In the genomic region with DNA sequence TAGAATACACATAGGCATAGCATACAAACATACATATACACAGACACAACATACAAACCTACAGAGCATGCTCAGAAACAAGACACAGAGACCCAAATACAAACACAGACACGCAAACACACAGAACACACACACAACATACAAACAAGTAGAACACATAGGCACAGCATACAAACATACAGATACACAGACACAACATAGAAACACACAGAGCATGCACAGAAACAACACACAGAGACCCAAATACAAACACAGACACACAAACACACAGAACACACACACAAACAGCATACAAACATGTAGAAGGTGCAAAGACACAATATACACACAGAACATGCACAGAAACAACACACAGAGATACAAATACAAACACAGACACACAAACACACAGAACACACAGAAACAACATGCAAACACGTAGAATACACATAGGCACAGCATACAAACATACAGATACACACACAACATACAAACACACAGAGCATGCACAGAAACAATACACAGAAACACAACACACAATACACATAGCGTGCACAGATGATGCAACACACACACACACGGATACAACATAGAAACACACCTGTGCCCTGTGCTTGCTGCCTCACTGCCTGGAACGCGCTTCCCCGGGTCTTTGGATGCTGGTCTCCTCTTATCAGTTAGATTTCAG, we compare ENCODE assay signal across 24 cellular contexts.
DNase-seq lines count a peak whose midpoint lies in the region; ATAC-seq, FAIRE-seq and TF ChIP-seq lines count a peak whose summit lies in the region.
"Had no signal": no experiment of that assay in that cellular context is flagged by ENCODE, and none has a peak within 500 bp of the region (broad histone marks: within the 10 kb centered on the region; RNA-seq: fewer than 3 reads in every experiment).

No MANE protein-coding gene starts in this region.

- in situ Hi-C loops in HepG2 (cut with HindIII; ENCODE audit: extremely low pct_ligation_motif_present, low pct_unique_long_range_greater_than_20kb): no loop called here

- ATAC-seq in HepG2 (no peak), right lobe of liver (no peak)
- ATAC-seq: A549; CD8-positive, alpha-beta T cell; GM12878 had no signal

- H3K79me2 ChIP-seq in HepG2 (ENCODE audit: insufficient read depth, low read length) (no peaks in the 10 kb centered on the region), trophoblast cell (ENCODE audit: control insufficient read depth, insufficient read depth, low read length, poor library complexity) (no peaks in the 10 kb centered on the region)

- H3K79me1 ChIP-seq in trophoblast cell (ENCODE audit: low read length): no peaks in the 10 kb centered on the region

- no peaks in the 10 kb centered on the region for H3K36me3 ChIP-seq in HepG2 (replicated peaks in 1 of 2; ENCODE audit: control insufficient read depth in 1 of 2, insufficient read depth in 2 of 2, low read length in 2 of 2)
- no peaks in the 10 kb centered on the region for H3K36me3 ChIP-seq in right lobe of liver
- H3K36me3 ChIP-seq in trophoblast cell (ENCODE audit: control insufficient read depth in 1 of 2, insufficient read depth in 2 of 2, low read length in 2 of 2): no peaks in the 10 kb centered on the region

- TF ChIP-seq CTCF in HepG2 (CRISPR knock-in tag; IDR thresholded peaks at IDR 0.05) (no peak), right lobe of liver (IDR thresholded peaks at IDR 0.05) (no peak)

- no peak overlapping the region for H2AFZ ChIP-seq in HepG2 (ENCODE audit: low read length)
- no peak overlapping the region for H2AFZ ChIP-seq in trophoblast cell (ENCODE audit: insufficient read depth, low read length, poor library complexity)

- H3K9me3 ChIP-seq in HepG2 (ENCODE audit: low read length) (peaks cover 43% of the 10 kb centered on the region), right lobe of liver (no peaks in the 10 kb centered on the region), trophoblast cell (ENCODE audit: insufficient read depth, low read depth, low read length) (peaks cover 3% of the 10 kb centered on the region)
- H3K9me3 ChIP-seq: A549, Caco-2 had no signal

- no peak overlapping the region for H3K18ac ChIP-seq in trophoblast cell (ENCODE audit: low read length)

- TF ChIP-seq EP300 in HepG2 (IDR thresholded peaks at IDR 0.05; ENCODE audit: low read depth in 2 of 2, low read length in 2 of 2) (no peak), HepG2 (CRISPR knock-in tag; IDR thresholded peaks at IDR 0.05; ENCODE audit: borderline replicate concordance) (no peak)

- H3K4me2 ChIP-seq in HepG2 (ENCODE audit: low read depth, low read length): no peak overlapping the region
- H3K4me2 ChIP-seq in trophoblast cell (ENCODE audit: low read length): no peak overlapping the region
- H3K4me2 ChIP-seq: A549 had no signal

- BruUV-seq in HepG2 (replicated peaks; lab: Mats Ljungman, UMichigan): no TSS peak

- DNase-seq in HepG2 (ENCODE audit: low spot score): no peak
- no peak for DNase-seq in right lobe of liver
- DNase-seq in HTR-8/SVneo (ENCODE audit: insufficient read length, low spot score): no peak
- peak; percentile 6 for DNase-seq in islet precursor cell
- no peak for DNase-seq in trophoblast cell
- no peak for DNase-seq in SW480 (ENCODE audit: low spot score)
- no peak for DNase-seq in dedifferentiated amniotic fluid mesenchymal stem cell (ENCODE audit: extremely low spot score)
- no peak for DNase-seq in urothelium cell line (ENCODE audit: low spot score)
- DNase-seq: AML-193; Calu3; CD4-positive, alpha-beta T cell; CD8-positive, alpha-beta T cell; DMS79; DND-41; EL; GDM1 had no signal

- H4K8ac ChIP-seq in trophoblast cell (ENCODE audit: low read depth, low read length): no peak overlapping the region

- TF ChIP-seq POLR2A in HepG2 (IDR thresholded peaks at IDR 0.05; ENCODE audit: insufficient read depth in 1 of 2, low read depth in 2 of 2, low read length in 2 of 2) (no peak), right lobe of liver (IDR thresholded peaks at IDR 0.05) (no peak)

- no peak overlapping the region for H3K14ac ChIP-seq in trophoblast cell (ENCODE audit: low read length)

- FAIRE-seq in HepG2 (lab: Jason Lieb, UNC) (peak; percentile 57), HTR-8/SVneo (lab: Jason Lieb, UNC) (peak; percentile 98), urothelium cell line (lab: Jason Lieb, UNC) (no peak)
- FAIRE-seq: A549, D721Med, GM12878, GM12892, GM19239 had no signal

- no peak overlapping the region for H4K91ac ChIP-seq in trophoblast cell (ENCODE audit: low read depth, low read length)

- CTCF ChIA-PET in HepG2 (lab: Yijun Ruan, JAX; ENCODE audit: low intra/inter-chr PET ratio, low total read pairs): no interaction called here

- no peak overlapping the region for H3K4ac ChIP-seq in trophoblast cell (ENCODE audit: low read depth, low read length)

- no peak for TF ChIP-seq RAD21 in HepG2 (CRISPR knock-in tag; IDR thresholded peaks at IDR 0.05)

- no peak overlapping the region for H3K27ac ChIP-seq in HepG2 (ENCODE audit: extremely low read length, insufficient read depth, low read length)
- no peak overlapping the region for H3K27ac ChIP-seq in right lobe of liver
- H3K27ac ChIP-seq in trophoblast cell (ENCODE audit: low read depth, low read length): no peak overlapping the region
- H3K27ac ChIP-seq: 22Rv1, A549, C4-2B had no signal

- H4K20me1 ChIP-seq in HepG2 (ENCODE audit: insufficient read depth, low read length): no peaks in the 10 kb centered on the region

- H3K4me1 ChIP-seq in HepG2 (ENCODE audit: insufficient read depth, low read length): no peaks in the 10 kb centered on the region
- H3K4me1 ChIP-seq in right lobe of liver: no peaks in the 10 kb centered on the region
- no peaks in the 10 kb centered on the region for H3K4me1 ChIP-seq in trophoblast cell (ENCODE audit: control insufficient read depth in 1 of 2, insufficient read depth in 2 of 2, low read length in 2 of 2)
- H3K4me1 ChIP-seq: A549, Caco-2 had no signal

- no peak overlapping the region for H4K12ac ChIP-seq in trophoblast cell (ENCODE audit: low read depth, low read length)

- intact Hi-C loops in HepG2 (cut with micrococcal nuclease; ENCODE audit: unreplicated experiment): no loop called here
- intact Hi-C loops in right lobe of liver (cut with DNase I): no loop called here

- no peak overlapping the region for H2BK12ac ChIP-seq in trophoblast cell (ENCODE audit: low read length)

- H2BK120ac ChIP-seq in trophoblast cell (ENCODE audit: insufficient read depth, low read length, poor library complexity): no peak overlapping the region

- H3K23ac ChIP-seq in trophoblast cell (ENCODE audit: low read length): no peak overlapping the region

- POLR2A ChIA-PET in HepG2 (lab: Yijun Ruan, JAX): no interaction called here

- no peak overlapping the region for H2BK5ac ChIP-seq in trophoblast cell (ENCODE audit: low read depth, low read length, poor library complexity)

- H2AK5ac ChIP-seq in trophoblast cell (ENCODE audit: low read length): no peak overlapping the region

- H3K4me3 ChIP-seq in HepG2 (replicated peaks in 1 of 3; ENCODE audit: insufficient read depth in 1 of 3, low read depth in 2 of 3, low read length in 3 of 3): no peak overlapping the region
- no peak overlapping the region for H3K4me3 ChIP-seq in right lobe of liver
- peak overlapping the region; percentile 18 for H3K4me3 ChIP-seq in trophoblast cell (ENCODE audit: low read depth, low read length)
- H3K4me3 ChIP-seq: A549, GM12878 had no signal

- H3K9ac ChIP-seq in HepG2 (ENCODE audit: insufficient read depth, low read depth, low read length): no peak overlapping the region
- H3K9ac ChIP-seq in trophoblast cell (ENCODE audit: low read length): no peak overlapping the region

- WGBS in HepG2 (ENCODE audit: low lambda C conversion rate): 40% methylated on average over 7 of the region's 7 CpGs
- WGBS in right lobe of liver (ENCODE audit: insufficient coverage, low coverage, low lambda C conversion rate, missing lambda C conversion rate): 32% methylated on average over 2 of the region's 7 CpGs
- no CpG with 5 or more reads among the region's 7 CpGs for WGBS in trophoblast cell (ENCODE audit: extremely low coverage, insufficient coverage, insufficient read length)

- H3K27me3 ChIP-seq in HepG2 (ENCODE audit: control insufficient read depth in 1 of 2, insufficient read depth in 2 of 2, low read length in 2 of 2) (no peaks in the 10 kb centered on the region), right lobe of liver (no peaks in the 10 kb centered on the region), trophoblast cell (ENCODE audit: insufficient read depth, low read length) (no peaks in the 10 kb centered on the region)

TF ChIP-seq in HepG2, 621 proteins besides CTCF, POLR2A, EP300 and RAD21 (continues in another document):
- TF ChIP-seq ZNF274 (CRISPR knock-in tag; IDR thresholded peaks at IDR 0.05): no peak
- no peak for TF ChIP-seq NR2C2 (CRISPR knock-in tag; IDR thresholded peaks at IDR 0.05; ENCODE audit: borderline replicate concordance)
- TF ChIP-seq GZF1 (CRISPR knock-in tag; IDR thresholded peaks at IDR 0.05): no peak
- TF ChIP-seq ZNF556 (CRISPR knock-in tag; IDR thresholded peaks at IDR 0.05; ENCODE audit: borderline replicate concordance): no peak
- TF ChIP-seq ZNF496 (CRISPR knock-in tag; IDR thresholded peaks at IDR 0.05; ENCODE audit: insufficient replicate concordance): no peak
- TF ChIP-seq, protein P1, sequence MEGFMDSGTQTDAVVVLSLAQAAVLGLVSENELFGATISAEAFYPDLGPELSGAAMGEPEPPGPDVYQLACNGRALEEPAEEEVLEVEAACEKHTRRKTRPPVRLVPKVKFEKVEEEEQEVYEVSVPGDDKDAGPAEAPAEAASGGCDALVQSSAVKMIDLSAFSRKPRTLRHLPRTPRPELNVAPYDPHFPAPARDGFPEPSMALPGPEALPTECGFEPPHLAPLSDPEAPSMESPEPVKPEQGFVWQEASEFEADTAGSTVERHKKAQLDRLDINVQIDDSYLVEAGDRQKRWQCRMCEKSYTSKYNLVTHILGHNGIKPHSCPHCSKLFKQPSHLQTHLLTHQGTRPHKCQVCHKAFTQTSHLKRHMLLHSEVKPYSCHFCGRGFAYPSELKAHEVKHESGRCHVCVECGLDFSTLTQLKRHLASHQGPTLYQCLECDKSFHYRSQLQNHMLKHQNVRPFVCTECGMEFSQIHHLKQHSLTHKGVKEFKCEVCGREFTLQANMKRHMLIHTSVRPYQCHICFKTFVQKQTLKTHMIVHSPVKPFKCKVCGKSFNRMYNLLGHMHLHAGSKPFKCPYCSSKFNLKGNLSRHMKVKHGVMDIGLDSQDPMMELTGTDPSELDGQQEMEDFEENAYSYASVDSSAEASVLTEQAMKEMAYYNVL (CRISPR knock-in tag; IDR thresholded peaks at IDR 0.05; ENCODE audit: borderline replicate concordance): no peak
- no peak for TF ChIP-seq TAF1 (CRISPR knock-in tag; IDR thresholded peaks at IDR 0.05)
- no peak for TF ChIP-seq ZBTB14 (CRISPR knock-in tag; IDR thresholded peaks at IDR 0.05)
